ENCODE assay signal across 8 cellular contexts in genomic region chr6:79813854-79814477, GRCh38.
A peak's percentile ranks its signal among the peaks of the same experiment; 100 is the strongest.
DNase-seq lines count a peak whose midpoint lies in the region; ATAC-seq, FAIRE-seq and TF ChIP-seq lines count a peak whose summit lies in the region.

No MANE protein-coding gene starts in this region.

- DNase-seq in AG09319 (ENCODE audit: extremely low read depth, low read depth) (peak; percentile 34), NCI-H187 treated with DMSO at 0.1 percent for 48 hours (lab: John Stamatoyannopoulos, UW) (peak; percentile 25), bronchial epithelial cell (ENCODE audit: low read depth) (peak; percentile 61), left kidney (ENCODE audit: low read depth, low spot score) (peak; percentile 83)
- peak; percentile 39 to 55 for DNase-seq in stimulated activated CD4-positive, alpha-beta T cell treated with anti-CD3 and anti-CD28 coated beads, Interleukin-4, amount 100 ng/mL, for 4 hours

- peak; percentile 97 for ATAC-seq in GM18511 (IDR thresholded peaks at IDR 0.05; ENCODE audit: unreplicated experiment)
- peak; percentile 96 for ATAC-seq in HG02970 (IDR thresholded peaks at IDR 0.05; ENCODE audit: low FRiP score, unreplicated experiment)

- no peaks in the 10 kb centered on the region for H3K36me3 ChIP-seq in bronchial epithelial cell (ENCODE audit: control insufficient read depth, insufficient read depth, low read length)

- FAIRE-seq in bronchial epithelial cell (lab: Jason Lieb, UNC) = no peak

- TF ChIP-seq CTCF in AG09319 (IDR thresholded peaks at IDR 0.05; ENCODE audit: low read depth, low read length) (peak; percentile 90), WI38 (IDR thresholded peaks at IDR 0.05; ENCODE audit: low read depth, low read length) (peak; percentile 82), bronchial epithelial cell (IDR thresholded peaks at IDR 0.05; ENCODE audit: insufficient read depth, low read length, severe bottlenecking) (peak; percentile 72)

- H3K27me3 ChIP-seq in bronchial epithelial cell (ENCODE audit: control insufficient read depth, insufficient read depth, low read length) = no peaks in the 10 kb centered on the region

- H3K4me3 ChIP-seq in WI38 (ENCODE audit: low read depth, low read length) = no peak overlapping the region
- H3K4me3 ChIP-seq in bronchial epithelial cell (ENCODE audit: low read depth, low read length) = no peak overlapping the region

Comparison
In these comparisons a context has a peak if more than half of its experiments do, and no peak if none do; other contexts are left out.
1. DNase-seq: peak in every context shown above with its lines; median percentile 83 in left kidney; 61 in bronchial epithelial cell; 47 in stimulated activated CD4-positive, alpha-beta T cell treated with anti-CD3 and anti-CD28 coated beads, Interleukin-4, amount 100 ng/mL, for 4 hours; 34 in AG09319; 25 in NCI-H187 treated with DMSO at 0.1 percent for 48 hours.